In genomic region chr15:33737687-33738606, GRCh38 we compare ENCODE assay signal across 8 cellular contexts.
DNase-seq lines count a peak whose midpoint lies in the region; ATAC-seq, FAIRE-seq and TF ChIP-seq lines count a peak whose summit lies in the region.

No MANE protein-coding gene starts in this region.

- peak in 2 of 10 donors; percentile 10 to 26 for DNase-seq in dorsolateral prefrontal cortex
- peak; percentile 42 to 53 for DNase-seq in lung microvascular endothelial cell (ENCODE audit: low read depth in 2 of 2)
- peak; percentile 61 for DNase-seq in urothelium cell line (ENCODE audit: low spot score)

- H3K27ac ChIP-seq in DOHH2 (ENCODE audit: low read depth, low read length) (no peak overlapping the region), HUES48 (ENCODE audit: low read depth, low read length) (peak overlapping the region; percentile 65), dorsolateral prefrontal cortex (no peak overlapping the region)

- H3K9ac ChIP-seq in HUES48 (ENCODE audit: low read depth, low read length), result no peak overlapping the region

- no peaks in the 10 kb centered on the region for H4K20me1 ChIP-seq in DOHH2 (ENCODE audit: control insufficient read depth, insufficient read depth, low read depth, low read length)

- H3K36me3 ChIP-seq in DOHH2 (ENCODE audit: control insufficient read depth, low read length), result no peaks in the 10 kb centered on the region
- no peaks in the 10 kb centered on the region for H3K36me3 ChIP-seq in HUES48 (ENCODE audit: control insufficient read depth, insufficient read depth, low read length)

- H3K9me3 ChIP-seq in DOHH2 (ENCODE audit: control insufficient read depth, insufficient read depth, low read length) (no peaks in the 10 kb centered on the region), HUES48 (ENCODE audit: control insufficient read depth, insufficient read depth, low read length) (no peaks in the 10 kb centered on the region)

- ATAC-seq in SK-N-SH treated with all-trans-retinoic acid at 6 μM for 48 hours (peak; percentile 91), HG03460 (IDR thresholded peaks at IDR 0.05; ENCODE audit: unreplicated experiment) (no peak), GM21515 (IDR thresholded peaks at IDR 0.05; ENCODE audit: unreplicated experiment) (no peak)

- H3K4me3 ChIP-seq in DOHH2 (ENCODE audit: low read length) (no peak overlapping the region), HUES48 (ENCODE audit: low read depth, low read length) (peak overlapping the region; percentile 55), dorsolateral prefrontal cortex (peak overlapping the region in 18 of 59 donors; percentile 0 to 50 (median 22))

- no peaks in the 10 kb centered on the region for H3F3A ChIP-seq in DOHH2 (ENCODE audit: control insufficient read depth, insufficient read depth)

- no peaks in the 10 kb centered on the region for H3K9me2 ChIP-seq in DOHH2 (replicated peaks; ENCODE audit: control insufficient read depth, low read length)

- no peak for FAIRE-seq in urothelium cell line (lab: Jason Lieb, UNC)

- H3K4me2 ChIP-seq in DOHH2 (ENCODE audit: low read length), result no peak overlapping the region

- H3K4me1 ChIP-seq in DOHH2 (ENCODE audit: control insufficient read depth, low read length) (0 out of 2 replicates have a peak, but pooled peaks cover 3% of the 10 kb centered on the region), HUES48 (ENCODE audit: control insufficient read depth, insufficient read depth, low read length) (0 out of 2 replicates have a peak, but pooled peaks cover 5% of the 10 kb centered on the region)

- H3K27me3 ChIP-seq in DOHH2 (ENCODE audit: control insufficient read depth, low read length), result peaks cover 7% of the 10 kb centered on the region; the same call in 1 of the 2 replicates
- no peaks in the 10 kb centered on the region for H3K27me3 ChIP-seq in HUES48 (ENCODE audit: control insufficient read depth, insufficient read depth, low read length)
- no peaks in the 10 kb centered on the region for H3K27me3 ChIP-seq in dorsolateral prefrontal cortex

- TF ChIP-seq CTCF in DOHH2 (IDR thresholded peaks at IDR 0.05; ENCODE audit: low read depth, low read length, poor library complexity, severe bottlenecking) (peak; percentile 88), dorsolateral prefrontal cortex (IDR thresholded peaks at IDR 0.05 in 54 of 56, conservative IDR thresholded peaks at IDR 0.05 in 2 of 56; ENCODE audit: low read depth in 1 of 56, partially characterized antibody in 56 of 56) (peak; percentile 37 to 84 (median 74))

- intact Hi-C loops in dorsolateral prefrontal cortex (cut with DNase I), result loop anchor here (5.0 to 10.0 kb wide), 5 partner anchors 227 to 307 kb away; partner anchors contain the start of gene CHRM5 (in 2 of the 2)

- H3K79me2 ChIP-seq in DOHH2 (ENCODE audit: control insufficient read depth, low read length), result no peaks in the 10 kb centered on the region

TF ChIP-seq in SK-N-SH treated with all-trans-retinoic acid at 6 μM for 48 hours, 23 proteins besides CTCF, POLR2A, EP300 and RAD21:
- TF ChIP-seq ZFP30 (CRISPR knock-in tag; IDR thresholded peaks at IDR 0.05) (no peak), BACH2 (CRISPR knock-in tag; IDR thresholded peaks at IDR 0.05; ENCODE audit: borderline replicate concordance) (no peak), GLIS3 (CRISPR knock-in tag; IDR thresholded peaks at IDR 0.05) (no peak), PATZ1 (CRISPR knock-in tag; IDR thresholded peaks at IDR 0.05; ENCODE audit: borderline replicate concordance) (no peak), ISL1 (CRISPR knock-in tag; IDR thresholded peaks at IDR 0.05) (no peak), CSDC2 (CRISPR knock-in tag; IDR thresholded peaks at IDR 0.05) (no peak), POU6F1 (CRISPR knock-in tag; IDR thresholded peaks at IDR 0.05; ENCODE audit: borderline replicate concordance, low read depth) (no peak), ZNF565 (CRISPR knock-in tag; conservative IDR thresholded peaks at IDR 0.05; ENCODE audit: low read depth) (no peak)
